In the genomic region with DNA sequence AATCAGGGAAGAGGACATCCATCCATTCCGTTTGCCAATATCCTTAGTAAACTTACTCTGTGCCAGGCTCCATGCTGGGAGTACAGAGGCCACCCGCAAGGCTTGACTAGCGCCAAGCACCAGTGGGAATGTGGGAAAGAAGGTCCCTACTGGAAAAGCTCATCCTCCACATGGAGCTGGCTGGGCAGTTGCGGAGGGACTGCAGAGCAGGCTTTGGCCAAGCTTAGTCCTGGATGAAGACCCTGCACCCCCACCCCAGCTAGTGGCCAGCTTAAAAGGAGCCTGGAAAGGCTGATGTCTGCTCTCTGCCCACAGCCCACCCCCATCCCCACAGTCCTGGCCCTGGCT, we compare ENCODE assay signal across 15 cellular contexts. TPM values are rescaled to one million over a fixed set of nuclear protein-coding genes. Genes with fewer than 3 reads are reported as not detected.
DNase-seq lines count a peak whose midpoint lies in the region; ATAC-seq and TF ChIP-seq lines count a peak whose summit lies in the region.
"Had no signal": no experiment of that assay in that cellular context is flagged by ENCODE, and none has a peak within 500 bp of the region (broad histone marks: within the 10 kb centered on the region; RNA-seq: fewer than 3 reads in every experiment).

No MANE protein-coding gene starts in this region.

- peak overlapping the region; percentile 71 for H3K4me2 ChIP-seq in skeletal muscle satellite cell (ENCODE audit: low read length)
- H3K4me2 ChIP-seq: A549 had no signal

- H3K36me3 ChIP-seq in skeletal muscle satellite cell (ENCODE audit: insufficient read depth, low read length) (no peaks in the 10 kb centered on the region), lower lobe of right lung (no peaks in the 10 kb centered on the region)
- H3K36me3 ChIP-seq: neutrophil, spleen had no signal

- intact Hi-C loops in lower lobe of right lung (cut with DNase I) = no loop called here

- H3K4me3 ChIP-seq in skeletal muscle satellite cell (ENCODE audit: low read length) (peak overlapping the region; percentile 42), lower lobe of right lung (no peak overlapping the region)
- H3K4me3 ChIP-seq: A549, spleen had no signal

- no peak for TF ChIP-seq CTCF in lower lobe of right lung (IDR thresholded peaks at IDR 0.05)

- DNase-seq in NCI-H2227 (lab: John Stamatoyannopoulos, UW; ENCODE audit: unreplicated experiment) = peak; percentile 36
- DNase-seq in NCI-H2227 treated with DMSO at 0.1 percent for 48 hours (lab: John Stamatoyannopoulos, UW) = no peak
- peak; percentile 81 for DNase-seq in NCI-H69 (lab: John Stamatoyannopoulos, UW)
- peak; percentile 2 for DNase-seq in fibroblast of peridontal ligament (ENCODE audit: extremely low read depth)
- DNase-seq in lower lobe of right lung = no peak
- DNase-seq in G401 (ENCODE audit: low spot score) = no peak
- DNase-seq: activated CD8-positive, alpha-beta memory T cell treated with anti-CD3 and anti-CD28 coated beads, Interleukin-2, amount 50 U/mL, for 4 hours; MM.1S; spleen had no signal

- ATAC-seq in HG03439 (IDR thresholded peaks at IDR 0.05; ENCODE audit: unreplicated experiment) (no peak), lower lobe of right lung (no peak)
- ATAC-seq: activated CD4-positive, CD25-positive, alpha-beta regulatory T cell treated with anti-CD3 and anti-CD28 coated beads, Interleukin-2, amount 50 U/mL, for 24 hours had no signal

- no peaks in the 10 kb centered on the region for H3K27me3 ChIP-seq in skeletal muscle satellite cell (ENCODE audit: control insufficient read depth, insufficient read depth, low read length)
- no peaks in the 10 kb centered on the region for H3K27me3 ChIP-seq in lower lobe of right lung (ENCODE audit: low read depth)
- H3K27me3 ChIP-seq: neutrophil, spleen had no signal

- H3K4me1 ChIP-seq in skeletal muscle satellite cell (ENCODE audit: control insufficient read depth, insufficient read depth, low read length) = peaks cover 70% of the 10 kb centered on the region
- H3K4me1 ChIP-seq in lower lobe of right lung = peaks cover 4% of the 10 kb centered on the region
- H3K4me1 ChIP-seq: A549 had no signal

- H3K27ac ChIP-seq in lower lobe of right lung = no peak overlapping the region
- H3K27ac ChIP-seq: A549, epithelial cell of prostate, neutrophil had no signal

- in situ Hi-C loops in G401 (cut with HindIII; ENCODE audit: low sequenced_read_pairs) = no loop called here

- H3K9ac ChIP-seq in skeletal muscle satellite cell (ENCODE audit: low read depth, low read length) = peak overlapping the region; percentile 70

- H3K9me3 ChIP-seq in skeletal muscle satellite cell (replicated peaks; ENCODE audit: low read length) (no peaks in the 10 kb centered on the region), lower lobe of right lung (no peaks in the 10 kb centered on the region)
- H3K9me3 ChIP-seq: A549, neutrophil, spleen had no signal

RNA-seq across cellular contexts. Expression of a gene that starts 22.3 kb away (rescaled TPM):
- total RNA-seq in skeletal muscle satellite cell (2012; rRNA removed) = 27.5 and 49.2 TPM in 2 replicates
- total RNA-seq in lower lobe of right lung = 30.4 TPM
- 48.6 and 88.4 TPM in 2 replicates for total RNA-seq in G401 (2014; rRNA removed; shearing (Covaris generic))

RNA-seq across cellular contexts. Expression of a gene that starts 25.0 kb away (rescaled TPM):
- total RNA-seq in skeletal muscle satellite cell (2012; rRNA removed) = 4.3 and 6.8 TPM in 2 replicates
- total RNA-seq in lower lobe of right lung = 3.0 TPM
- total RNA-seq in G401 (2014; rRNA removed; shearing (Covaris generic)) = 1.8 and 3.9 TPM in 2 replicates

RNA-seq across cellular contexts. Expression of a gene that starts 57.3 kb away (rescaled TPM):
- 0.22 and 1.5 TPM in 2 replicates for total RNA-seq in skeletal muscle satellite cell (2012; rRNA removed)
- total RNA-seq in lower lobe of right lung = 2.0 TPM
- 31.0 and 33.7 TPM in 2 replicates for total RNA-seq in G401 (2014; rRNA removed; shearing (Covaris generic))

Comparison
In these comparisons a context has a peak if more than half of its experiments do, and no peak if none do; other contexts are left out.
1. DNase-seq: peak in NCI-H2227 (single experiment), NCI-H69 (single experiment) and fibroblast of peridontal ligament (single experiment); none in NCI-H2227 treated with DMSO at 0.1 percent for 48 hours (single experiment), lower lobe of right lung (single experiment) and G401 (single experiment).
2. RNA of a gene that starts 57.3 kb away (total RNA-seq): 31.0 to 33.7 TPM in G401; 2.0 TPM in lower lobe of right lung (single experiment); every median in the first group is over 10 times any median in the second.